ENCODE assay signal across 24 cellular contexts in the genomic region with DNA sequence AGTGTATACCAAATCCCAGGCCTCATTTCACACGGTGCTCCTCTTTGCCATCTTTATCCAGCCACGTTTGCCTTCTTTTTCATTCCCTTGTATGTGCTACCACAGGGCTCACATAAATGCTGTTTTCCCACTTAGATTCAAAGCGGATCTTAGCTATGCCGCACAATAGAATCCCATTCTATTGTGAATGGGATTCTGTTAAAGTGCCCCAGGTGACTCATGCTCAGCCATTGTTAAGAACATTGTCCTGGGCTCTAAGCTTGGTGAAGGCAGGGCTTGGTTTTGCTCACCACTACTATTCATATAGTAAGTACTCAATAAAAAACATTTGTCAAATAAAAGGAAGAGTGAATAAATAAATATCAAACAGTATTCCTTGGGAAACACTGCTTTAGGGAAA.
DNase-seq lines count a peak whose midpoint lies in the region; FAIRE-seq and TF ChIP-seq lines count a peak whose summit lies in the region.
"Had no signal": no experiment of that assay in that cellular context is flagged by ENCODE, and none has a peak within 500 bp of the region (broad histone marks: within the 10 kb centered on the region; RNA-seq: fewer than 3 reads in every experiment).

No MANE protein-coding gene starts in this region.

- H3K27me3 Mint-ChIP-seq in nephron (ENCODE audit: low read depth) (no peaks in the 10 kb centered on the region), nephron progenitor cell (ENCODE audit: low read depth, poor library complexity) (no peaks in the 10 kb centered on the region)
- H3K27me3 Mint-ChIP-seq: CD4-positive, alpha-beta memory T cell had no signal

- no peak overlapping the region for H3K9ac ChIP-seq in NT2/D1 (ENCODE audit: insufficient read length, low read depth)

- H3K4me3 Mint-ChIP-seq in nephron, result no peak overlapping the region
- no peak overlapping the region for H3K4me3 Mint-ChIP-seq in nephron progenitor cell

- H3K36me3 Mint-ChIP-seq in nephron (ENCODE audit: low read depth), result no peaks in the 10 kb centered on the region
- H3K36me3 Mint-ChIP-seq in nephron progenitor cell (ENCODE audit: low read depth), result no peaks in the 10 kb centered on the region
- H3K36me3 Mint-ChIP-seq: CD4-positive, alpha-beta memory T cell had no signal

- FAIRE-seq in RCC 7860 (lab: Jason Lieb, UNC), result no peak
- FAIRE-seq: GM12892 had no signal

- no peak overlapping the region for H3K4me3 ChIP-seq in NT2/D1 (ENCODE audit: insufficient read length, low read depth)
- H3K4me3 ChIP-seq: MG63, SK-N-MC had no signal

- H3K4me1 ChIP-seq in NT2/D1 (ENCODE audit: insufficient read depth, insufficient read length), result no peaks in the 10 kb centered on the region

- no peaks in the 10 kb centered on the region for H3K36me3 ChIP-seq in NT2/D1 (ENCODE audit: insufficient read depth, insufficient read length, low read length)
- H3K36me3 ChIP-seq: MG63 had no signal

- peak; percentile 50 for DNase-seq in D341Med (ENCODE audit: low spot score)
- DNase-seq in ELF-1 (ENCODE audit: low read depth, low spot score), result peak; percentile 7
- peak; percentile 5 for DNase-seq in NT2/D1 (ENCODE audit: low read depth, low spot score)
- DNase-seq in nephron progenitor cell, result no peak
- DNase-seq in RCC 7860 (ENCODE audit: low spot score), result no peak
- no peak for DNase-seq in superior temporal gyrus (ENCODE audit: extremely low spot score)
- DNase-seq: C1 segment of cervical spinal cord; CD4-positive, alpha-beta memory T cell; COR-L47; DMS79 treated with DMSO at 0.1 percent for 48 hours; IMR-90; KG1; MG63; NCI-H1105 treated with DMSO at 0.1 percent for 48 hours; NCI-H146; NCI-H2029; NCI-H2171; NCI-H226; NCI-H510A; NCI-H774; SHP77 treated with DMSO at 0.1 percent for 48 hours had no signal

- H3K27ac Mint-ChIP-seq in nephron, result peak overlapping the region in 2 of 3 experiments; percentile 31 to 48
- H3K27ac Mint-ChIP-seq in nephron progenitor cell, result no peak overlapping the region
- H3K27ac Mint-ChIP-seq: CD4-positive, alpha-beta memory T cell had no signal

- TF ChIP-seq CTCF in nephron (IDR thresholded peaks at IDR 0.05; ENCODE audit: unreplicated experiment in 3 of 3), result no peak
- TF ChIP-seq CTCF in nephron progenitor cell (IDR thresholded peaks at IDR 0.05), result no peak

- no peaks in the 10 kb centered on the region for H3K27me3 ChIP-seq in NT2/D1 (ENCODE audit: insufficient read depth, insufficient read length)
- H3K27me3 ChIP-seq: MG63 had no signal

- no peaks in the 10 kb centered on the region for H3K9me3 ChIP-seq in NT2/D1 (ENCODE audit: insufficient read depth, low read length)
- H3K9me3 ChIP-seq: MG63 had no signal

- no peaks in the 10 kb centered on the region for H3K9me3 Mint-ChIP-seq in nephron
- H3K9me3 Mint-ChIP-seq in nephron progenitor cell, result no peaks in the 10 kb centered on the region

- H3K4me1 Mint-ChIP-seq in nephron (peaks cover 47% of the 10 kb centered on the region), nephron progenitor cell (peaks cover 12% of the 10 kb centered on the region)
- H3K4me1 Mint-ChIP-seq: CD4-positive, alpha-beta memory T cell had no signal

Comparison
In these comparisons a context has a peak if more than half of its experiments do, and no peak if none do; other contexts are left out.
1. DNase-seq: peak in D341Med (single experiment), ELF-1 (single experiment) and NT2/D1 (single experiment); none in nephron progenitor cell (single experiment), RCC 7860 (single experiment) and superior temporal gyrus (single experiment).